In genomic region chr6:122947355-122947754, GRCh38 we compare ENCODE assay signal across 8 cellular contexts. TPM values are rescaled to one million over a fixed set of nuclear protein-coding genes. Genes with fewer than 3 reads are reported as not detected.
A peak's percentile ranks its signal among the peaks of the same experiment; 100 is the strongest.
DNase-seq lines count a peak whose midpoint lies in the region; ATAC-seq and TF ChIP-seq lines count a peak whose summit lies in the region.

No MANE protein-coding gene starts in this region.

- H3K27ac Mint-ChIP-seq in chondrocyte (ENCODE audit: unreplicated experiment): no peak overlapping the region

- H4K20me1 ChIP-seq in Loucy (ENCODE audit: insufficient read depth, low read length, poor library complexity, severe bottlenecking): no peaks in the 10 kb centered on the region

- no peaks in the 10 kb centered on the region for H3K27me3 ChIP-seq in Loucy (ENCODE audit: insufficient read depth, low read length, poor library complexity, severe bottlenecking)

- peaks cover 6% of the 10 kb centered on the region for H3K9me3 Mint-ChIP-seq in chondrocyte (ENCODE audit: low read depth)

- DNase-seq in NCI-H1105 treated with DMSO at 0.1 percent for 48 hours (lab: John Stamatoyannopoulos, UW) (peak; percentile 8), NCI-H1105 (lab: John Stamatoyannopoulos, UW) (no peak), chondrocyte (ENCODE audit: low spot score) (no peak), pons (ENCODE audit: low spot score) (peak; percentile 14)

- H3K36me3 ChIP-seq in Loucy (ENCODE audit: insufficient read depth, low read length): no peaks in the 10 kb centered on the region

- H3K9me2 ChIP-seq in Loucy (replicated peaks; ENCODE audit: low read depth, low read length): no peaks in the 10 kb centered on the region

- no peak overlapping the region for H2AFZ ChIP-seq in Loucy (ENCODE audit: low read length)

- H3K4me1 Mint-ChIP-seq in chondrocyte (ENCODE audit: low read depth): no peaks in the 10 kb centered on the region

- H3K9me3 ChIP-seq in Loucy (ENCODE audit: insufficient read depth, low read depth, low read length): no peaks in the 10 kb centered on the region

- no peak overlapping the region for H3K4me3 Mint-ChIP-seq in chondrocyte (ENCODE audit: unreplicated experiment)

- H3K9ac ChIP-seq in Loucy (ENCODE audit: low read depth, low read length, poor library complexity, severe bottlenecking): no peak overlapping the region

- H3K4me3 ChIP-seq in Loucy (ENCODE audit: low read length, poor library complexity, severe bottlenecking): no peak overlapping the region

- peaks cover 9% of the 10 kb centered on the region for H3K27me3 Mint-ChIP-seq in chondrocyte (ENCODE audit: low read depth)

- no peak for TF ChIP-seq POLR2A in GM18505 (IDR thresholded peaks at IDR 0.05; ENCODE audit: borderline replicate concordance, extremely low read depth, insufficient read depth, insufficient read length)

- no peaks in the 10 kb centered on the region for H3K36me3 Mint-ChIP-seq in chondrocyte (ENCODE audit: low read depth)

- no peaks in the 10 kb centered on the region for H3K79me2 ChIP-seq in Loucy (ENCODE audit: insufficient read depth, low read length)

- TF ChIP-seq CTCF in Loucy (conservative IDR thresholded peaks at IDR 0.05; ENCODE audit: low read length): peak; percentile 71
- peak; percentile 60 for TF ChIP-seq CTCF in chondrocyte (IDR thresholded peaks at IDR 0.05)

- H3F3A ChIP-seq in Loucy (ENCODE audit: low read depth): no peaks in the 10 kb centered on the region

- no peaks in the 10 kb centered on the region for H3K4me1 ChIP-seq in Loucy (ENCODE audit: insufficient read depth, low read length, poor library complexity, severe bottlenecking)

- ATAC-seq in GM19452 (IDR thresholded peaks at IDR 0.05; ENCODE audit: unreplicated experiment) (no peak), HG02571 (IDR thresholded peaks at IDR 0.05; ENCODE audit: unreplicated experiment) (no peak), GM18505 (IDR thresholded peaks at IDR 0.05; ENCODE audit: unreplicated experiment) (no peak)

- H3K4me2 ChIP-seq in Loucy (ENCODE audit: low read depth, low read length, poor library complexity, severe bottlenecking): no peak overlapping the region

RNA-seq across cellular contexts. Expression of gene CLVS2, which starts 48.7 kb away (rescaled TPM):
- not detected in 3 replicates for total RNA-seq in chondrocyte

Comparison
In these comparisons a context has a peak if more than half of its experiments do, and no peak if none do; other contexts are left out.
1. DNase-seq: peak in NCI-H1105 treated with DMSO at 0.1 percent for 48 hours (single experiment) and pons (single experiment); none in NCI-H1105 (single experiment) and chondrocyte (single experiment).